23 cellular contexts compared by ENCODE assay signal in the genomic region with DNA sequence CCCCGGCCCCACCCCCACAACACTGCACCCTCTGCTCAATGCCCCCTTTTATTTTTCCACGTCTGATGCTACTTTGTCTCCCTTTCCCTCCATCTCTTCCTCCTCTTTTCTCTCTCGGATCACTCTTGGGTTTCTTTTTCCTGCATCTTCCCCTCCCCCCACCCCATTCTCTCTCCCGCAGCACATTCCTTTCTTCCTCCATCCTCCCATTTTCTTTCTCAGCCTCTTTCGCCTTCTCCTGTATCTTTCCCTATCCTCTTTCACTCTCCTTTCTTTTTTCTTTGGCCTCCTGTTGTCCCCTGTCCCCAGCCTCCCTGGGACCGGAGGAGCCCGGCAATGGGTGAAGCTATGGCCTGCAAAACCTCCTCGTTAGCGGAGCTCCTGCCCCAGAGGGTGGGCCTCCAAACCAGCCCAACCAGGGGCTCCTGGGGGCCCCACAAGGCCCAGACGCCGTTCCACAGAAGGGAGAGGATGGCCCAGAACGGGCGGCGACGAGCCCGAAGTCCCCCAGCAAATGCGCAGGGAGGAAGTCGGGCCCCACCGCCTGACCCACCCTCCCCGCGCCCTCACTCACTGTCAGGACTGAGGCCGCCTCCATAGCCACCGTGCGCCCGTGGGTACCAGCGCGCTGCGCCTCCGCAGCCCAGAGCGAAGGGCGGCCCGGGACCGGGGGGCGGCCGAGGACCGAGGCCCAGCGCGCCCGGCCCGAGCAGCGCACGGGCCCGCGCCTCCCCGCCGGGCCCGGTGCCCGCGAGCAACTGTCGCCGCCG. TPM values are rescaled to one million over a fixed set of nuclear protein-coding genes. Genes with fewer than 3 reads are reported as not detected.
A peak's percentile ranks its signal among the peaks of the same experiment; 100 is the strongest.
DNase-seq lines count a peak whose midpoint lies in the region; ATAC-seq and TF ChIP-seq lines count a peak whose summit lies in the region.
"Had no signal": no experiment of that assay in that cellular context is flagged by ENCODE, and none has a peak within 500 bp of the region (broad histone marks: within the 10 kb centered on the region; RNA-seq: fewer than 3 reads in every experiment).

No MANE protein-coding gene starts in this region.

- no peak overlapping the region for H2AFZ ChIP-seq in smooth muscle cell (ENCODE audit: low read depth)

- no peak for DNase-seq in cardiac muscle cell (ENCODE audit: low read depth in 1 of 2, low spot score in 1 of 2)
- no peak for DNase-seq in cardiac septum (ENCODE audit: low spot score)
- DNase-seq in WERI-Rb-1: no peak
- DNase-seq in smooth muscle cell (lab: John Stamatoyannopoulos, UW; ENCODE audit: unreplicated experiment): no peak
- DNase-seq in SW480 (ENCODE audit: low spot score): no peak
- DNase-seq in hepatic stellate cell (ENCODE audit: low spot score): no peak
- DNase-seq: activated CD4-positive, alpha-beta T cell treated with anti-CD3 and anti-CD28 coated beads, Interleukin-2, amount 50 U/mL, for 48 hours; activated gamma-delta T cell treated with Interleukin-2 at 50 U/mL for 16 hours; activated T-cell treated with anti-CD3 and anti-CD28 coated beads for 4 hours; CD4-positive, alpha-beta memory T cell; DMS79; HFFc6; kidney; mesenchymal stem cell; natural killer cell; NCI-H2029 treated with DMSO at 0.1 percent for 48 hours; NCI-H446 treated with DMSO at 0.1 percent for 48 hours; NK-92 treated with Interleukin-12 subunit alpha and Interleukin-12 subunit beta, amount 100 ng/mL, for 24 hours; SW 1271; testis had no signal

- no peaks in the 10 kb centered on the region for H3K79me2 ChIP-seq in smooth muscle cell (ENCODE audit: low read depth)

- peak overlapping the region; percentile 76 for H3K4me2 ChIP-seq in smooth muscle cell

- peaks cover 100% of the 10 kb centered on the region for H3K27me3 ChIP-seq in cardiac muscle cell
- H3K27me3 ChIP-seq in WERI-Rb-1 (ENCODE audit: insufficient read depth, low read depth, severe bottlenecking): no peaks in the 10 kb centered on the region
- H3K27me3 ChIP-seq in smooth muscle cell (ENCODE audit: low read depth): peaks cover 97% of the 10 kb centered on the region
- H3K27me3 ChIP-seq: testis had no signal

- H3K9me3 ChIP-seq in cardiac muscle cell (ENCODE audit: low read depth): no peaks in the 10 kb centered on the region
- H3K9me3 ChIP-seq in WERI-Rb-1 (ENCODE audit: severe bottlenecking): no peaks in the 10 kb centered on the region
- no peaks in the 10 kb centered on the region for H3K9me3 ChIP-seq in iPS-18c (ENCODE audit: control insufficient read depth, insufficient read depth, low read length)
- H3K9me3 ChIP-seq in smooth muscle cell (replicated peaks; ENCODE audit: low read depth): no peaks in the 10 kb centered on the region
- H3K9me3 ChIP-seq: testis had no signal

- H3K36me3 ChIP-seq in cardiac muscle cell (no peaks in the 10 kb centered on the region), WERI-Rb-1 (peaks cover 23% of the 10 kb centered on the region), smooth muscle cell (ENCODE audit: low read depth) (no peaks in the 10 kb centered on the region)

- no peak overlapping the region for H3K27ac ChIP-seq in cardiac muscle cell
- peak overlapping the region; percentile 80 for H3K27ac ChIP-seq in WERI-Rb-1
- H3K27ac ChIP-seq in smooth muscle cell (ENCODE audit: low read depth): no peak overlapping the region
- H3K27ac ChIP-seq: testis had no signal

- WGBS in smooth muscle cell (ENCODE audit: low lambda C conversion rate): under 1% methylated on average over 43 of the region's 52 CpGs

- H3K4me3 ChIP-seq in cardiac muscle cell (peak overlapping the region; percentile 19), WERI-Rb-1 (ENCODE audit: low read depth, low read length) (peak overlapping the region; percentile 90), iPS-18c (ENCODE audit: insufficient read depth, low read depth, low read length) (peak overlapping the region; percentile 9), smooth muscle cell (no peak overlapping the region)

- H3K4me1 ChIP-seq in cardiac muscle cell (ENCODE audit: low read depth): no peaks in the 10 kb centered on the region
- H3K4me1 ChIP-seq in smooth muscle cell (ENCODE audit: low read depth): no peaks in the 10 kb centered on the region
- H3K4me1 ChIP-seq: testis had no signal

- H3K9ac ChIP-seq in smooth muscle cell (ENCODE audit: low read depth): no peak overlapping the region

- intact Hi-C loops in cardiac septum (cut with DNase I): no loop called here

- H3F3A ChIP-seq in smooth muscle cell (ENCODE audit: low read depth): no peaks in the 10 kb centered on the region

- ATAC-seq in HG03025 (IDR thresholded peaks at IDR 0.05; ENCODE audit: low FRiP score, unreplicated experiment): no peak
- ATAC-seq: natural killer cell had no signal

- no peaks in the 10 kb centered on the region for H4K20me1 ChIP-seq in smooth muscle cell (ENCODE audit: low read depth)

- TF ChIP-seq CTCF in cardiac muscle cell (IDR thresholded peaks at IDR 0.05; ENCODE audit: low read depth, low read length): no peak
- no peak for TF ChIP-seq CTCF in WERI-Rb-1 (IDR thresholded peaks at IDR 0.05; ENCODE audit: low read depth, low read length)
- TF ChIP-seq CTCF in smooth muscle cell (IDR thresholded peaks at IDR 0.05; ENCODE audit: borderline replicate concordance, insufficient read depth, poor library complexity, severe bottlenecking): no peak

RNA-seq across cellular contexts. Expression of gene HMX1, which starts 0.8 kb away (rescaled TPM):
- total RNA-seq in cardiac muscle cell: not detected in 2 replicates
- 0.13 TPM in 1 of 2 replicates, not detected in the other for polyA plus RNA-seq in cardiac muscle cell
- total RNA-seq in cardiac septum: not detected
- 0.09 TPM in 1 of 2 replicates, not detected in the other for total RNA-seq in smooth muscle cell
- not detected in 2 replicates for polyA plus RNA-seq in smooth muscle cell
- total RNA-seq: CD4-positive, alpha-beta memory T cell; HFFc6; kidney; natural killer cell had no signal
- polyA plus RNA-seq: AG04450; CD4-positive, alpha-beta memory T cell had no signal
